8 cellular contexts compared by ENCODE assay signal in the genomic region with DNA sequence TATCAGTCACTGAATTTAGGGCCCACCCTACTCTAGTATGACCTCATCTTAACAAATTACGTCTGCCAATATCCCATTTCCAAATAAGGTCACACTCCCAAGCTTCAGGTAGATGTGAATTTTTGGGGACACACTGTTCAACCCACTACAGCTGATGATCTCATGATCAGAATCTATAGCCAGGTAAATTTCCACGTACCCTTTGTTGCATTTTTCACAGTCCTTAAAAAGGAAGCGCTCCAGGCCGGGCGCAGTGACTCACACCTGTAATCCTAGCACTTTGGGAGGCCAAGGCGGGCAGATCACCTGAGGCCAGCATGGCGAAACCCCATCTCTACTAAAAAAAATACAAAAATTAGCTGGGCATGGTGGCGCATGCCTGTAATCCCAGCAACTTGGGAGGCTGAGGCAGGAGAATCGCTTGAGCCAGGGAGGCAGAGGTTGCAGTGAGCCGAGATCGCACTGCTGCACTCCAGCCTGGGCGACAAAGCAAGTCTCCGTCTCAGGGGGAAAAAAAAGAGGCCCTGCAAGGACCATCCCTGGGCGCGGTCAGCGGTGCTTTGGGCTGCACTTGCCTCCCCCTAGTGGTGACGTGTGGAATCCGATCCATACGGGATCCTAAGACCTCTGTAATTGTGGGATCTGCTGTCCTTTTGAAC. TPM values are rescaled to one million over a fixed set of nuclear protein-coding genes. Genes with fewer than 3 reads are reported as not detected.
DNase-seq lines count a peak whose midpoint lies in the region; ATAC-seq, FAIRE-seq and TF ChIP-seq lines count a peak whose summit lies in the region.
"Not testable (repeated sequence)": the region's sequence is repeated elsewhere in the genome, so short reads cannot be mapped to it uniquely, and the experiment has no call there.

No MANE protein-coding gene starts in this region.

- peaks cover 9 to 36% (median 15%) of the 10 kb centered on the region in 5 donors for H3K36me3 Mint-ChIP-seq in naive thymus-derived CD4-positive, alpha-beta T cell

- H3K27ac ChIP-seq in VCaP, result peak overlapping the region; percentile 96
- H3K27ac ChIP-seq in gastroesophageal sphincter; naive thymus-derived CD4-positive, alpha-beta T cell (ENCODE audit: low read depth, low read length): not testable (repeated sequence)

- not testable (repeated sequence) for H3K27me3 ChIP-seq in gastroesophageal sphincter; naive thymus-derived CD4-positive, alpha-beta T cell (ENCODE audit: control insufficient read depth in 2 of 2, insufficient read depth in 2 of 2, low read length in 2 of 2)

- H3K9me3 Mint-ChIP-seq in naive thymus-derived CD4-positive, alpha-beta T cell, result not testable (repeated sequence)

- in situ Hi-C loops in Caki2 (cut with HindIII; ENCODE audit: low pct_unique_long_range_greater_than_20kb, low sequenced_read_pairs), result not testable (repeated sequence)

- DNase-seq in Caki2 (ENCODE audit: low read depth) (peak; percentile 38), HTR-8/SVneo (ENCODE audit: insufficient read length, low spot score) (peak; percentile 82), NCI-H748 (lab: John Stamatoyannopoulos, UW; ENCODE audit: unreplicated experiment) (peak; percentile 84), amygdala (lab: John Stamatoyannopoulos, UW) (peak in 39 of 56 donors; percentile 9 to 77 (median 30))
- peak in 6 of 9 donors; percentile 35 to 62 (median 44) for DNase-seq in naive thymus-derived CD4-positive, alpha-beta T cell
- DNase-seq in stimulated activated CD8-positive, alpha-beta memory T cell treated with anti-CD3 and anti-CD28 coated beads, Interleukin-4, amount 100 ng/mL, for 48 hours, result peak; percentile 80

- peak; percentile 33 for FAIRE-seq in HTR-8/SVneo (lab: Jason Lieb, UNC)

- H3K4me3 ChIP-seq in gastroesophageal sphincter; naive thymus-derived CD4-positive, alpha-beta T cell (ENCODE audit: low read length): not testable (repeated sequence)

- not testable (repeated sequence) for H3K9me3 ChIP-seq in gastroesophageal sphincter; naive thymus-derived CD4-positive, alpha-beta T cell (ENCODE audit: control insufficient read depth in 2 of 3, low read length in 3 of 3)

- not testable (repeated sequence) for H3K27me3 Mint-ChIP-seq in naive thymus-derived CD4-positive, alpha-beta T cell

- not testable (repeated sequence) for TF ChIP-seq POLR2A in gastroesophageal sphincter (IDR thresholded peaks at IDR 0.05)

- peaks cover 4 to 41% (median 31%) of the 10 kb centered on the region in 7 donors for H3K4me1 Mint-ChIP-seq in naive thymus-derived CD4-positive, alpha-beta T cell

- not testable (repeated sequence) for H3K4me1 ChIP-seq in gastroesophageal sphincter
- peaks cover 0 to 24% of the 10 kb centered on the region in 2 donors for H3K4me1 ChIP-seq in naive thymus-derived CD4-positive, alpha-beta T cell (ENCODE audit: control insufficient read depth in 2 of 2, insufficient read depth in 2 of 2, low read length in 2 of 2)

- H3K27ac Mint-ChIP-seq in naive thymus-derived CD4-positive, alpha-beta T cell, result peak overlapping the region in 5 of 9 donors; percentile 8 to 71 (median 54)

- not testable (repeated sequence) for TF ChIP-seq EP300 in gastroesophageal sphincter (IDR thresholded peaks at IDR 0.05)

- POLR2A ChIA-PET in naive thymus-derived CD4-positive, alpha-beta T cell (lab: Charles Lee), result interaction anchor here (0.7 to 1.4 kb wide), 5 partner anchors 9 to 276 kb away, joined by 3 to 6 read pairs (median 3); no protein-coding TSS in a partner anchor

- 21 to 45% methylated on average over 8 to 18 of the region's 19 CpGs for WGBS in gastroesophageal sphincter (ENCODE audit: low coverage in 1 of 2), 2 donors

- intact Hi-C loops in naive thymus-derived CD4-positive, alpha-beta T cell (cut with micrococcal nuclease), result not testable (repeated sequence)

- H3K36me3 ChIP-seq in gastroesophageal sphincter, result peaks cover 0 to 64% of the 10 kb centered on the region in 2 donors
- peaks cover 0 to 47% (median 0%) of the 10 kb centered on the region in 3 experiments for H3K36me3 ChIP-seq in naive thymus-derived CD4-positive, alpha-beta T cell (ENCODE audit: control insufficient read depth in 2 of 3, insufficient read depth in 3 of 3, low read length in 3 of 3)

- not testable (repeated sequence) for H3K4me3 Mint-ChIP-seq in naive thymus-derived CD4-positive, alpha-beta T cell

- ATAC-seq in gastroesophageal sphincter, result peak; percentile 76
- ATAC-seq in naive thymus-derived CD4-positive, alpha-beta T cell, result peak; percentile 87

- CTCF ChIA-PET in naive thymus-derived CD4-positive, alpha-beta T cell (lab: Charles Lee), result interaction anchor here (0.6 to 2.6 kb wide), 7 partner anchors 9 to 170 kb away, joined by 3 to 22 read pairs (median 3); a partner anchor contains a TSS

- TF ChIP-seq CTCF in VCaP (conservative IDR thresholded peaks at IDR 0.05), result peak; percentile 96
- TF ChIP-seq CTCF in gastroesophageal sphincter (IDR thresholded peaks at IDR 0.05), result peak in 3 of 4 experiments; percentile 69 to 87 (median 75)

RNA-seq across cellular contexts. Expression of a gene that starts 20.1 kb away (rescaled TPM):
- total RNA-seq in Caki2 (2014; rRNA removed; shearing (Covaris generic); ENCODE audit: low replicate concordance), result 137 and 166 TPM in 2 replicates
- total RNA-seq in gastroesophageal sphincter, result 10 to 100 TPM; 15.1 to 32.8 (median 31.0) TPM
- 10 to 100 TPM; 34.1 to 56.9 (median 40.5) TPM for total RNA-seq in naive thymus-derived CD4-positive, alpha-beta T cell
- 10 to 100 TPM; 42.0 to 42.9 TPM for polyA plus RNA-seq in naive thymus-derived CD4-positive, alpha-beta T cell

Comparison
In these comparisons a context has a peak if more than half of its experiments do, and no peak if none do; other contexts are left out.
1. DNase-seq: peak in every context shown above with its lines; median percentile 84 in NCI-H748; 82 in HTR-8/SVneo; 80 in stimulated activated CD8-positive, alpha-beta memory T cell treated with anti-CD3 and anti-CD28 coated beads, Interleukin-4, amount 100 ng/mL, for 48 hours; 44 in naive thymus-derived CD4-positive, alpha-beta T cell; 38 in Caki2; 30 in amygdala.